Comparison of ENCODE assay signal across 8 cellular contexts in genomic region chr6:87589693-87590416, GRCh38. TPM values are rescaled to one million over a fixed set of nuclear protein-coding genes. Genes with fewer than 3 reads are reported as not detected.
A peak's percentile ranks its signal among the peaks of the same experiment; 100 is the strongest.
DNase-seq lines count a peak whose midpoint lies in the region; ATAC-seq and TF ChIP-seq lines count a peak whose summit lies in the region.

Gene ORC3, plus strand, starts transcription at chr6:87590135. Its CDS starts 34 bp downstream, at chr6:87590169.
Gene RARS2, minus strand, starts transcription at chr6:87589987. Its CDS starts 30 bp downstream, at chr6:87589957.

- H2AFZ ChIP-seq in mammary epithelial cell (ENCODE audit: low read depth, low read length) (peak within 1 kb of the TSS; percentile 98), smooth muscle cell (ENCODE audit: low read depth) (peak within 1 kb of the TSS; percentile 96)

- ATAC-seq in GM18873 (IDR thresholded peaks at IDR 0.05; ENCODE audit: low FRiP score, unreplicated experiment) = peak; percentile 99
- peak; percentile 100 for ATAC-seq in HG03139 (IDR thresholded peaks at IDR 0.05; ENCODE audit: unreplicated experiment)

- TF ChIP-seq CTCF in WERI-Rb-1 (IDR thresholded peaks at IDR 0.05; ENCODE audit: low read depth, low read length) (no peak), mammary epithelial cell (conservative IDR thresholded peaks at IDR 0.05 in 1 of 2, IDR thresholded peaks at IDR 0.05 in 1 of 2; ENCODE audit: extremely low read depth in 1 of 2, insufficient read depth in 1 of 2, low read depth in 1 of 2, low read length in 2 of 2) (no peak), smooth muscle cell (IDR thresholded peaks at IDR 0.05; ENCODE audit: borderline replicate concordance, insufficient read depth, poor library complexity, severe bottlenecking) (no peak)

- in situ Hi-C loops in ACHN (cut with HindIII; ENCODE audit: low pct_ligation_motif_present, low pct_unique_long_range_greater_than_20kb, low sequenced_read_pairs) (no loop called here), mammary epithelial cell (cut with MboI; ENCODE audit: low sequenced_read_pairs in 2 of 2) (loop anchor here in 1 of 2 donors (10.0 kb wide), 1 partner anchor 205 kb away; no protein-coding TSS in a partner anchor)

- H3F3A ChIP-seq in smooth muscle cell (ENCODE audit: low read depth) = no peaks in the 10 kb centered on the region

- CTCF ChIA-PET in mammary epithelial cell (lab: Charles Lee; ENCODE audit: low non-redundant PET) = no interaction called here

- DNase-seq in ACHN (peak; percentile 94), NCI-H2227 (lab: John Stamatoyannopoulos, UW; ENCODE audit: unreplicated experiment) (peak; percentile 93), WERI-Rb-1 (peak; percentile 96), mammary epithelial cell (peak; percentile 96), smooth muscle cell (lab: John Stamatoyannopoulos, UW; ENCODE audit: unreplicated experiment) (peak; percentile 83)

- H3K27ac ChIP-seq in WERI-Rb-1 = peak within 1 kb of the TSS; percentile 73
- peak within 1 kb of the TSS; percentile 79 for H3K27ac ChIP-seq in mammary epithelial cell (ENCODE audit: insufficient read depth, low read depth, low read length)
- peak within 1 kb of the TSS; percentile 100 for H3K27ac ChIP-seq in iPS-20b (ENCODE audit: low read length)
- peak within 1 kb of the TSS; percentile 69 for H3K27ac ChIP-seq in smooth muscle cell (ENCODE audit: low read depth)

- peak within 1 kb of the TSS; percentile 95 for H3K9ac ChIP-seq in mammary epithelial cell (ENCODE audit: insufficient read depth, low read length)
- H3K9ac ChIP-seq in iPS-20b (ENCODE audit: low read depth, low read length) = peak within 1 kb of the TSS; percentile 99
- peak within 1 kb of the TSS; percentile 85 for H3K9ac ChIP-seq in smooth muscle cell (ENCODE audit: low read depth)

- WGBS in mammary epithelial cell (ENCODE audit: low coverage, missing lambda C conversion rate) = 3% methylated on average over 20 of the region's 49 CpGs
- WGBS in smooth muscle cell (ENCODE audit: low lambda C conversion rate) = under 1% methylated on average over 49 of the region's 49 CpGs

- BruUV-seq in mammary epithelial cell (replicated peaks; lab: Mats Ljungman, UMichigan) = no TSS peak

- dilution Hi-C loops in mammary epithelial cell (cut with HindIII; ENCODE audit: low sequenced_read_pairs) = no loop called here

- H3K4me1 ChIP-seq in mammary epithelial cell (ENCODE audit: insufficient read depth, low read length) (peaks cover 12% of the 10 kb centered on the region), iPS-20b (ENCODE audit: insufficient read depth, low read length) (no peaks in the 10 kb centered on the region), smooth muscle cell (ENCODE audit: low read depth) (peaks cover 17% of the 10 kb centered on the region)

- H3K36me3 ChIP-seq in WERI-Rb-1 (peaks cover 25% of the 10 kb centered on the region), mammary epithelial cell (ENCODE audit: insufficient read depth, low read length) (no peaks in the 10 kb centered on the region), iPS-20b (ENCODE audit: insufficient read depth, low read depth, low read length) (peaks cover 23% of the 10 kb centered on the region), smooth muscle cell (ENCODE audit: low read depth) (no peaks in the 10 kb centered on the region)

- H3K4me2 ChIP-seq in mammary epithelial cell (ENCODE audit: insufficient read depth, low read depth, low read length) = peak within 1 kb of the TSS; percentile 91
- H3K4me2 ChIP-seq in smooth muscle cell = peak within 1 kb of the TSS; percentile 96

- H3K27me3 ChIP-seq in WERI-Rb-1 (ENCODE audit: insufficient read depth, low read depth, severe bottlenecking) = no peaks in the 10 kb centered on the region
- no peaks in the 10 kb centered on the region for H3K27me3 ChIP-seq in mammary epithelial cell (ENCODE audit: insufficient read depth, low read length)
- H3K27me3 ChIP-seq in iPS-20b (ENCODE audit: insufficient read depth, low read length) = no peaks in the 10 kb centered on the region
- H3K27me3 ChIP-seq in smooth muscle cell (ENCODE audit: low read depth) = no peaks in the 10 kb centered on the region

- intact Hi-C loops in mammary epithelial cell (cut with micrococcal nuclease) = loop anchor here (5.0 kb wide), 1 partner anchor 207 kb away; no protein-coding TSS in a partner anchor

- H3K4me3 ChIP-seq in WERI-Rb-1 (ENCODE audit: low read depth, low read length) (peak within 1 kb of the TSS; percentile 99), mammary epithelial cell (replicated peaks in 1 of 3; ENCODE audit: insufficient read depth in 1 of 3, low read depth in 2 of 3, low read length in 3 of 3) (peak within 1 kb of the TSS; percentile 84 to 100 (median 87)), iPS-20b (ENCODE audit: low read length) (peak within 1 kb of the TSS; percentile 96), smooth muscle cell (peak within 1 kb of the TSS; percentile 90)

- H3K79me2 ChIP-seq in mammary epithelial cell (ENCODE audit: insufficient read depth, low read length) (peaks cover 83% of the 10 kb centered on the region), smooth muscle cell (ENCODE audit: low read depth) (peaks cover 83% of the 10 kb centered on the region)

- H3K9me3 ChIP-seq in WERI-Rb-1 (ENCODE audit: severe bottlenecking) = no peaks in the 10 kb centered on the region
- H3K9me3 ChIP-seq in mammary epithelial cell (replicated peaks; ENCODE audit: insufficient read depth, low read length) = no peaks in the 10 kb centered on the region
- H3K9me3 ChIP-seq in iPS-20b (ENCODE audit: insufficient read depth, low read depth, low read length) = no peaks in the 10 kb centered on the region
- no peaks in the 10 kb centered on the region for H3K9me3 ChIP-seq in smooth muscle cell (replicated peaks; ENCODE audit: low read depth)

- H4K20me1 ChIP-seq in mammary epithelial cell (ENCODE audit: insufficient read depth, low read length) (no peaks in the 10 kb centered on the region), smooth muscle cell (ENCODE audit: low read depth) (peaks cover 43% of the 10 kb centered on the region)

RNA-seq across cellular contexts. Expression of gene ORC3, which starts in this region (rescaled TPM):
- total RNA-seq in mammary epithelial cell = 10 to 100 TPM; 21.5 to 22.2 TPM
- polyA plus RNA-seq in mammary epithelial cell = 23.4 TPM
- polyA minus RNA-seq in mammary epithelial cell = 9.9 TPM
- 37.1 and 41.8 TPM in 2 replicates for total RNA-seq in smooth muscle cell
- 23.3 and 23.4 TPM in 2 replicates for polyA plus RNA-seq in smooth muscle cell

RNA-seq across cellular contexts. Expression of gene RARS2, which starts in this region (rescaled TPM):
- total RNA-seq in mammary epithelial cell = 10 to 100 TPM; 32.2 to 33.8 TPM
- 9.2 TPM for polyA plus RNA-seq in mammary epithelial cell
- polyA minus RNA-seq in mammary epithelial cell = 15.5 TPM
- total RNA-seq in smooth muscle cell = 43.1 and 51.0 TPM in 2 replicates
- 52.5 and 68.9 TPM in 2 replicates for polyA plus RNA-seq in smooth muscle cell

Comparison
In these comparisons a context has a peak if more than half of its experiments do, and no peak if none do; other contexts are left out.
1. Peak in every context shown above with its lines: DNase-seq, ATAC-seq, H3K4me3 ChIP-seq and H3K27ac ChIP-seq.